11 cellular contexts compared by ENCODE assay signal in the genomic region with DNA sequence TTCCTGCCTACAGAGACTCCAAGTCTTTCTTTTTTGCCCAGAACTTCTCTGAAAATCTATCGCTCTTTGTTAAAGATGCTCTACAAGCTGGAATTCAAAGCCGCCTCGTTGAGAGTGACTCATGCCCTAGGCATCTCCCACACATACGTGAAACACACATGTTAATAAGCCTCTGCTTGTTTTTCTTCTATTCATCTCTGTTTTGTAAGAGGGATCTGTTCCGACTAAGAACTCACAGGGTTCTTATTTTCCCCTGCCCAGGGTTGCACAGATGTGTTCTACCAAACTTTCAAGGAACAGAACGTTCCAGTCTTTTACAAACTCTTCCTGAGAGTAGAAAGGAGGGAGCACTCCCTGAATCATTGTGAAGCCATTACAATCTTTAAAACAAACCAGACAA. TPM values are rescaled to one million over a fixed set of nuclear protein-coding genes. Genes with fewer than 3 reads are reported as not detected.
DNase-seq lines count a peak whose midpoint lies in the region; ATAC-seq, FAIRE-seq and TF ChIP-seq lines count a peak whose summit lies in the region.
"Had no signal": no experiment of that assay in that cellular context is flagged by ENCODE, and none has a peak within 500 bp of the region (broad histone marks: within the 10 kb centered on the region; RNA-seq: fewer than 3 reads in every experiment).

No MANE protein-coding gene starts in this region.

- ATAC-seq in left ventricle myocardium superior, result peak; percentile 83
- no peak for ATAC-seq in GM18870 (IDR thresholded peaks at IDR 0.05; ENCODE audit: unreplicated experiment)

- peaks cover 21% of the 10 kb centered on the region for H3K4me1 Mint-ChIP-seq in astrocyte (ENCODE audit: low read depth, unreplicated experiment)
- H3K4me1 Mint-ChIP-seq: activated CD4-positive, alpha-beta memory T cell treated with anti-CD3 and anti-CD28 coated beads, Interleukin-2, amount 10 ng/mL, durations not matched to agents 7 days and 5 days had no signal

- peak overlapping the region; percentile 57 for H2AFZ ChIP-seq in astrocyte (ENCODE audit: low read depth, low read length)

- peak overlapping the region; percentile 56 for H3K9ac ChIP-seq in astrocyte (ENCODE audit: low read length)

- DNase-seq in HAP-1 (ENCODE audit: low spot score in 2 of 2), result peak; percentile 65 to 72
- DNase-seq in astrocyte (ENCODE audit: low read depth), result peak; percentile 80
- DNase-seq in left ventricle myocardium superior, result no peak
- DNase-seq in Kasumi-1 (lab: John Stamatoyannopoulos, UW), result no peak
- no peak for DNase-seq in H4 (ENCODE audit: low spot score)
- DNase-seq in GM19240 (ENCODE audit: insufficient read length, low spot score), result no peak
- DNase-seq: activated CD4-positive, alpha-beta memory T cell treated with anti-CD3 and anti-CD28 coated beads, Interleukin-2, amount 10 ng/mL, durations not matched to agents 7 days and 5 days; occipital lobe had no signal

- in situ Hi-C loops in HAP-1 (cut with MboI; ENCODE audit: low sequenced_read_pairs), result no loop called here

- intact Hi-C loops in left ventricle myocardium superior (cut with micrococcal nuclease), result no loop called here

- H3K36me3 Mint-ChIP-seq in astrocyte (ENCODE audit: low read depth, unreplicated experiment), result no peaks in the 10 kb centered on the region

- H3K27me3 Mint-ChIP-seq in astrocyte (ENCODE audit: low read depth, unreplicated experiment), result peaks cover 20% of the 10 kb centered on the region

- peak overlapping the region; percentile 73 for H3K4me2 ChIP-seq in astrocyte (ENCODE audit: low read length)

- H3K4me3 Mint-ChIP-seq in astrocyte (ENCODE audit: unreplicated experiment), result peak overlapping the region; percentile 23
- H3K4me3 Mint-ChIP-seq: activated CD4-positive, alpha-beta memory T cell treated with anti-CD3 and anti-CD28 coated beads, Interleukin-2, amount 10 ng/mL, durations not matched to agents 7 days and 5 days; stimulated activated naive CD8-positive, alpha-beta T cell treated with anti-CD3 and anti-CD28 coated beads, Interleukin-15, Interleukin-2, amounts not matched to agents 100 ng/mL and 50 ng/mL, for 24 hours had no signal

- H3K4me3 ChIP-seq in HAP-1, result no peak overlapping the region
- H3K4me3 ChIP-seq in astrocyte (ENCODE audit: insufficient read depth, low read depth, low read length), result peak overlapping the region; percentile 3
- H3K4me3 ChIP-seq in skin epidermis, result no peak overlapping the region

- H3K79me2 ChIP-seq in astrocyte (ENCODE audit: insufficient read depth, low read length), result no peaks in the 10 kb centered on the region

- H3K9me3 ChIP-seq in HAP-1, result no peaks in the 10 kb centered on the region
- no peaks in the 10 kb centered on the region for H3K9me3 ChIP-seq in astrocyte (ENCODE audit: insufficient read depth, low read depth, low read length)

- peak overlapping the region; percentile 43 for H3K27ac ChIP-seq in astrocyte (ENCODE audit: low read depth, low read length)
- H3K27ac ChIP-seq in skin epidermis, result peak overlapping the region in 11 of 21 experiments; percentile 0 to 80 (median 54)

- peak; percentile 96 for FAIRE-seq in astrocyte (lab: Jason Lieb, UNC)

- H3K4me1 ChIP-seq in HAP-1 (peaks cover 14% of the 10 kb centered on the region), astrocyte (ENCODE audit: insufficient read depth, low read length) (peaks cover 18% of the 10 kb centered on the region)

- no peaks in the 10 kb centered on the region for H4K20me1 ChIP-seq in astrocyte (ENCODE audit: insufficient read depth, low read length)

- no peaks in the 10 kb centered on the region for H3K27me3 ChIP-seq in HAP-1 (ENCODE audit: low read depth)
- H3K27me3 ChIP-seq in astrocyte (ENCODE audit: insufficient read depth, low read length), result no peaks in the 10 kb centered on the region

- peak overlapping the region; percentile 72 for H3K27ac Mint-ChIP-seq in astrocyte (ENCODE audit: unreplicated experiment)
- H3K27ac Mint-ChIP-seq: activated CD4-positive, alpha-beta memory T cell treated with anti-CD3 and anti-CD28 coated beads, Interleukin-2, amount 10 ng/mL, durations not matched to agents 7 days and 5 days; stimulated activated naive CD8-positive, alpha-beta T cell treated with anti-CD3 and anti-CD28 coated beads, Interleukin-15, Interleukin-2, amounts not matched to agents 100 ng/mL and 50 ng/mL, for 24 hours had no signal

- TF ChIP-seq CTCF in astrocyte (IDR thresholded peaks at IDR 0.05; ENCODE audit: insufficient read depth, low read depth, low read length), result no peak

- H3K36me3 ChIP-seq in HAP-1 (replicated peaks) (no peaks in the 10 kb centered on the region), astrocyte (ENCODE audit: insufficient read depth, low read length) (no peaks in the 10 kb centered on the region)

- H3K9me3 Mint-ChIP-seq in astrocyte (ENCODE audit: unreplicated experiment), result no peaks in the 10 kb centered on the region
- H3K9me3 Mint-ChIP-seq: activated CD4-positive, alpha-beta memory T cell treated with anti-CD3 and anti-CD28 coated beads, Interleukin-2, amount 10 ng/mL, durations not matched to agents 7 days and 5 days; stimulated activated naive CD8-positive, alpha-beta T cell treated with anti-CD3 and anti-CD28 coated beads, Interleukin-15, Interleukin-2, amounts not matched to agents 100 ng/mL and 50 ng/mL, for 24 hours had no signal

RNA-seq across cellular contexts. Expression of a gene that starts 55.5 kb away (rescaled TPM):
- total RNA-seq in astrocyte, result 29.2 and 39.1 TPM in 2 replicates
- 108 TPM for total RNA-seq in left ventricle myocardium superior
- total RNA-seq in H4 (2014; rRNA removed; shearing (Covaris generic)), result 15.8 and 21.0 TPM in 2 replicates

Comparison
In these comparisons a context has a peak if more than half of its experiments do, and no peak if none do; other contexts are left out.
1. DNase-seq: peak in HAP-1 (2 of 2) and astrocyte (single experiment); none in left ventricle myocardium superior (single experiment), Kasumi-1 (0 of 2), H4 (single experiment) and GM19240 (single experiment).